In the genomic region with DNA sequence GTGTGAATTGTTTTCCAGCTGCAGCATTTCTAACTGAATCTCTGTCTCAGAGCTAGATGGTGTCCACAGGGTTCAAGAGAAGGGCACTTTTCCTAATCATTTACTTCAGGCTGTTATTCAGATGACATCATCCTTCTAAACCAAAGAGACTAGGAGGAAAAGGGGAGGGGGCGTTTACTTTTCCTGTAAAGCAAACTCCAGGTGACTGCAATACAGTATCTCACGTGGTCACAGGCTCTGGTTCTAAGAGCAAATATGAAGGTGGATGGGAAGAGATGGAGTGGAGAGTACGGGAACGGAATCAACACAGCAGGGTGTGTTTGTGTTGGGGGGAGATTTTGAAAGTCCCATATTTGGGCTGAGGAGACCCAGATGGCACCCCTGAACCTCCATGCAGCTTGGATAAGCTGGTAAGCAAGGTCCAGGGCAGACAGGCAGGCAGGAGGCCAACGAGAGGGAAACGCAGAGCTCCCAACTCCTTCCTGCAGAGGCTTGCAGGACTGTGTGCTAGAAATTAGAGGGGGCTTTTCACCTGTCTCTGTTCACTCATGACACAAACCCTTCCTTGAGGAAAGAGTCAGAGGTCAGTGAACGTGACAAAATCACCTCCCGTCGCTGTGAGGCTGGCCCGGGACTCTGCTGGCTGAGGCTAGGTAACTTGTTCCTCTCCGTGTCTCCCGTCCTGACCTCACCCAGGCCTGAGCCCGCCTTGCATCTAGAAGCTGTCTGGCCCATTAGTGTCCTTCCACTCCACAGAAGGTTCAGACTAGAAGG, we compare ENCODE assay signal across 9 cellular contexts.
DNase-seq lines count a peak whose midpoint lies in the region; ATAC-seq and TF ChIP-seq lines count a peak whose summit lies in the region.
"Had no signal": no experiment of that assay in that cellular context is flagged by ENCODE, and none has a peak within 500 bp of the region (broad histone marks: within the 10 kb centered on the region; RNA-seq: fewer than 3 reads in every experiment).

No MANE protein-coding gene starts in this region.

- H3K27ac Mint-ChIP-seq in activated naive CD8-positive, alpha-beta T cell treated with anti-CD3 and anti-CD28 coated beads, Interleukin-2, amount 50 U/mL, for 24 hours, result no peak overlapping the region
- peak overlapping the region; percentile 96 to 98 (median 97) for H3K27ac Mint-ChIP-seq in nephron

- intact Hi-C loops in ascending aorta (cut with DNase I), result no loop called here

- H3K36me3 ChIP-seq in ascending aorta, result no peaks in the 10 kb centered on the region

- H3K4me3 ChIP-seq in ascending aorta, result no peak overlapping the region

- H3K27me3 Mint-ChIP-seq in activated naive CD8-positive, alpha-beta T cell treated with anti-CD3 and anti-CD28 coated beads, Interleukin-2, amount 50 U/mL, for 24 hours, result peaks cover 11% of the 10 kb centered on the region
- peaks cover 9% of the 10 kb centered on the region for H3K27me3 Mint-ChIP-seq in nephron (ENCODE audit: low read depth)

- no peak for TF ChIP-seq CTCF in nephron (IDR thresholded peaks at IDR 0.05; ENCODE audit: unreplicated experiment in 3 of 3)
- TF ChIP-seq CTCF in ascending aorta (IDR thresholded peaks at IDR 0.05), result no peak

- H3K27ac ChIP-seq in ascending aorta, result no peak overlapping the region

- peaks cover 7% of the 10 kb centered on the region for H3K4me1 Mint-ChIP-seq in activated naive CD8-positive, alpha-beta T cell treated with anti-CD3 and anti-CD28 coated beads, Interleukin-2, amount 50 U/mL, for 24 hours
- peaks cover 23% of the 10 kb centered on the region for H3K4me1 Mint-ChIP-seq in nephron

- H3K4me1 ChIP-seq in ascending aorta, result no peaks in the 10 kb centered on the region

- no peaks in the 10 kb centered on the region for H3K27me3 ChIP-seq in ascending aorta

- H3K9me3 ChIP-seq in ascending aorta, result no peaks in the 10 kb centered on the region

- ATAC-seq in GM19043 (IDR thresholded peaks at IDR 0.05; ENCODE audit: low read depth, unreplicated experiment) (peak; percentile 36), GM21390 (IDR thresholded peaks at IDR 0.05; ENCODE audit: unreplicated experiment) (no peak), HG02938 (IDR thresholded peaks at IDR 0.05; ENCODE audit: unreplicated experiment) (no peak), HG02759 (IDR thresholded peaks at IDR 0.05; ENCODE audit: unreplicated experiment) (no peak)
- peak; percentile 15 for ATAC-seq in activated naive CD8-positive, alpha-beta T cell treated with anti-CD3 and anti-CD28 coated beads, Interleukin-2, amount 50 U/mL, for 24 hours

- peak; percentile 96 for DNase-seq in NCI-H1436 treated with DMSO at 0.1 percent for 48 hours (lab: John Stamatoyannopoulos, UW)
- DNase-seq in activated naive CD8-positive, alpha-beta T cell treated with anti-CD3 and anti-CD28 coated beads, Interleukin-2, amount 50 U/mL, for 24 hours, result no peak
- DNase-seq in ascending aorta (ENCODE audit: low spot score in 2 of 2), result no peak
- DNase-seq: stimulated activated CD8-positive, alpha-beta memory T cell treated with anti-CD3 and anti-CD28 coated beads, Interleukin-4, amount 100 ng/mL, for 48 hours had no signal

- no peak overlapping the region for H3K4me3 Mint-ChIP-seq in activated naive CD8-positive, alpha-beta T cell treated with anti-CD3 and anti-CD28 coated beads, Interleukin-2, amount 50 U/mL, for 24 hours
- peak overlapping the region in 2 of 3 experiments; percentile 24 to 44 for H3K4me3 Mint-ChIP-seq in nephron

- H3K9me3 Mint-ChIP-seq in activated naive CD8-positive, alpha-beta T cell treated with anti-CD3 and anti-CD28 coated beads, Interleukin-2, amount 50 U/mL, for 24 hours, result no peaks in the 10 kb centered on the region
- peaks cover 4% of the 10 kb centered on the region for H3K9me3 Mint-ChIP-seq in nephron

- H3K36me3 Mint-ChIP-seq in activated naive CD8-positive, alpha-beta T cell treated with anti-CD3 and anti-CD28 coated beads, Interleukin-2, amount 50 U/mL, for 24 hours (ENCODE audit: low read depth), result no peaks in the 10 kb centered on the region
- H3K36me3 Mint-ChIP-seq in nephron (ENCODE audit: low read depth), result no peaks in the 10 kb centered on the region

Comparison
In these comparisons a context has a peak if more than half of its experiments do, and no peak if none do; other contexts are left out.
1. ATAC-seq: peak in GM19043 (single experiment) and activated naive CD8-positive, alpha-beta T cell treated with anti-CD3 and anti-CD28 coated beads, Interleukin-2, amount 50 U/mL, for 24 hours (single experiment); none in GM21390 (single experiment), HG02938 (single experiment) and HG02759 (single experiment).